Comparison of ENCODE assay signal across 8 cellular contexts in the genomic region with DNA sequence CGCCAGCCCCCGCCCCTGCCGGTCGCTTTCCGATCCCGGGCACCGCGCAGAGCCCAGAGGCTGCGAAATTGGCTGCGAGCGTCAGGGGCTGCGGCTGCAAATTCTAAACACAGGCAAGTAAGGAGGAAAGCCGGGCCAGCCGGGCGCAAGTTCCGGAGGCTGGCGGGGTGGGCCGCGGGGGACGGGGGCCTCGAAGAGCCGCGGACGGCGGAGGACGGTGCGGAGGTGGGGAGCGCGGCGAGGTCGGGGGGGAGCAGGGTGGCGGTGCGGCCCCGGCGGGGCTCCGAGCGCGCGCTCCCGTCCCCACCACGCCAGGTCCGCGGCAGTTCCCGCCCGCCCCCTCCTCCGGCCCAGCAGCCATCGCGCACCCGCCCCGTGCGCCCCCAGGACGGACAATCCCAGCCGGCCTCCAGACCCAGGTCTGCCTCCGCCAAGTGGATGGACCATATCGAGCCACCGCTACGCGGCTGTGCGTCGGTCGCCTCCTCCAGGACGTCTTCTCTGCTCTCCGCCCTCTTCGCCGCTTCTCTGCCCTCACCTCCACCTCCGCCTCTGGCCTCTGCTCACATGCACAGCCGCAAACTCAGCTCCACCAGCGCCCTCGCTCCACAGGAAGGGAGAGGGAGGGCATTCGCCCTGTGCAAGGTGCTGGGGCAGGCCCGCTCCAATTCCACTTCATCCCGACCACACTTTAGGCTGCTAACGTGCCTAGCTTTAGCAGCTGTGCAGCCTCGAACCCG. TPM values are rescaled to one million over a fixed set of nuclear protein-coding genes. Genes with fewer than 3 reads are reported as not detected.
DNase-seq lines count a peak whose midpoint lies in the region; ATAC-seq and TF ChIP-seq lines count a peak whose summit lies in the region.

No MANE protein-coding gene starts in this region.

- DNase-seq in AG04449 (ENCODE audit: low read depth, low spot score) (no peak), LNCaP clone FGC (ENCODE audit: low read depth) (peak; percentile 32), mammary epithelial cell (peak; percentile 41), memory B cell (ENCODE audit: low spot score in 2 of 2) (no peak), superior temporal gyrus (ENCODE audit: extremely low spot score) (no peak), GF-D8 (lab: John Stamatoyannopoulos, UW) (no peak), retina (no peak)

- H3K27me3 Mint-ChIP-seq in memory B cell = peaks cover 48% of the 10 kb centered on the region

- peak overlapping the region; percentile 84 for H2AFZ ChIP-seq in mammary epithelial cell (ENCODE audit: low read depth, low read length)

- ATAC-seq in memory B cell (ENCODE audit: low read depth) (peak; percentile 31), GM21447 (IDR thresholded peaks at IDR 0.05; ENCODE audit: unreplicated experiment) (no peak)

- no peaks in the 10 kb centered on the region for H4K20me1 ChIP-seq in mammary epithelial cell (ENCODE audit: insufficient read depth, low read length)

- H3K36me3 Mint-ChIP-seq in memory B cell = peaks cover 4% of the 10 kb centered on the region

- H3K4me3 Mint-ChIP-seq in memory B cell = peak overlapping the region; percentile 85

- H3K27ac ChIP-seq in mammary epithelial cell (ENCODE audit: insufficient read depth, low read depth, low read length) = no peak overlapping the region

- dilution Hi-C loops in mammary epithelial cell (cut with HindIII; ENCODE audit: low sequenced_read_pairs) = no loop called here

- no peaks in the 10 kb centered on the region for H3K79me2 ChIP-seq in mammary epithelial cell (ENCODE audit: insufficient read depth, low read length)

- in situ Hi-C loops in mammary epithelial cell (cut with MboI; ENCODE audit: low sequenced_read_pairs in 2 of 2) = no loop called here

- H3K4me1 Mint-ChIP-seq in memory B cell = peaks cover 28% of the 10 kb centered on the region

- POLR2A ChIA-PET in AG04449 (lab: Yijun Ruan, JAX) = no interaction called here

- no peaks in the 10 kb centered on the region for H3K9me3 ChIP-seq in mammary epithelial cell (replicated peaks; ENCODE audit: insufficient read depth, low read length)

- CTCF ChIA-PET in AG04449 (lab: Yijun Ruan, JAX) (interaction anchor here (1.0 to 1.5 kb wide), 3 partner anchors 8 to 90 kb away, joined by 3 to 5 read pairs (median 4); no protein-coding TSS in a partner anchor), mammary epithelial cell (lab: Charles Lee; ENCODE audit: low non-redundant PET) (interaction anchor here (0.6 kb wide), 1 partner anchor 33 kb away, joined by 3 read pairs; no protein-coding TSS in a partner anchor)

- peaks cover 22% of the 10 kb centered on the region for H3K4me1 ChIP-seq in mammary epithelial cell (ENCODE audit: insufficient read depth, low read length)

- no peaks in the 10 kb centered on the region for H3K9me3 Mint-ChIP-seq in memory B cell

- no peaks in the 10 kb centered on the region for H3K36me3 ChIP-seq in mammary epithelial cell (ENCODE audit: insufficient read depth, low read length)

- H3K4me3 ChIP-seq in AG04449 (ENCODE audit: low read depth, low read length) (peak overlapping the region; percentile 37), LNCaP clone FGC (ENCODE audit: low read depth, low read length) (peak overlapping the region; percentile 46), mammary epithelial cell (replicated peaks in 1 of 3; ENCODE audit: insufficient read depth in 1 of 3, low read depth in 2 of 3, low read length in 3 of 3) (peak overlapping the region; percentile 12 to 55 (median 54))

- intact Hi-C loops in mammary epithelial cell (cut with micrococcal nuclease) = no loop called here

- no peak overlapping the region for H3K27ac Mint-ChIP-seq in memory B cell

- H3K4me2 ChIP-seq in mammary epithelial cell (ENCODE audit: insufficient read depth, low read depth, low read length) = peak overlapping the region; percentile 94

- BruUV-seq in mammary epithelial cell (replicated peaks; lab: Mats Ljungman, UMichigan) = no TSS peak

- H3K9ac ChIP-seq in mammary epithelial cell (ENCODE audit: insufficient read depth, low read length) = no peak overlapping the region

- 8% methylated on average over 18 of the region's 75 CpGs for WGBS in mammary epithelial cell (ENCODE audit: low coverage, missing lambda C conversion rate)

- no peaks in the 10 kb centered on the region for H3K27me3 ChIP-seq in mammary epithelial cell (ENCODE audit: insufficient read depth, low read length)

- TF ChIP-seq CTCF in AG04449 (IDR thresholded peaks at IDR 0.05; ENCODE audit: insufficient read depth, low read length, missing control alignments) = no peak
- no peak for TF ChIP-seq CTCF in LNCaP clone FGC (IDR thresholded peaks at IDR 0.05; ENCODE audit: control insufficient read depth, extremely low read depth, insufficient read depth)
- no peak for TF ChIP-seq CTCF in mammary epithelial cell (conservative IDR thresholded peaks at IDR 0.05 in 1 of 2, IDR thresholded peaks at IDR 0.05 in 1 of 2; ENCODE audit: extremely low read depth in 1 of 2, insufficient read depth in 1 of 2, low read depth in 1 of 2, low read length in 2 of 2)

RNA-seq across cellular contexts. Expression of gene ELFN2, which starts 7.2 kb away (rescaled TPM):
- 1 to 10 TPM in 1 of 2 donors, under 1 TPM in 1; under 0.01 to 6.1 TPM for total RNA-seq in mammary epithelial cell
- polyA plus RNA-seq in mammary epithelial cell = 3.2 TPM
- polyA minus RNA-seq in mammary epithelial cell = 7.5 TPM

Comparison
In these comparisons a context has a peak if more than half of its experiments do, and no peak if none do; other contexts are left out.
1. DNase-seq: peak in LNCaP clone FGC (single experiment) and mammary epithelial cell (single experiment); none in AG04449 (single experiment), memory B cell (0 of 2), superior temporal gyrus (single experiment), GF-D8 (single experiment) and retina (single experiment).
2. Peak in every context shown above with its lines, with median percentiles within 50 percentile points of each other: H3K4me3 ChIP-seq.